Comparison of ENCODE assay signal across 18 cellular contexts in the genomic region with DNA sequence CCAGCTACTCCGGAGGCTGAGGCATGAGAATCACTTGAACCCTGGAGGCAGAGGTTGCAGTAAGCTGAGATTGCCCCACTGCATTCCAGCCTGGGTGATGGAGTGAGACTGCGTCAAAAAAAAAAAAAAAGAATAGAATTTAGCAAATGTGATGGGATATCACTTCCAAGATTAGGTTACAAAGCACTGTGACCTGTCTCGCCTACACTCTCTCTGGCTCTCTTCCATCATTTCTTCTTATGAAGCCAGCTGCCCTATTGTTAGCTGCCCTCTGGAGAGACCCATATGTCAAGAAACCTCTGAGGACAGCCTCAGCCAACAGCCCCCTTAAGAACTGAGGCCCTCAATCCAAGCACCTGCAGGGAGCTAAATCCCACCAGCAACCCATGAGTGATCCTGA.
"Had no signal": no experiment of that assay in that cellular context is flagged by ENCODE, and none has a peak within 500 bp of the region (broad histone marks: within the 10 kb centered on the region; RNA-seq: fewer than 3 reads in every experiment).

No MANE protein-coding gene starts in this region.

- H3K27ac ChIP-seq: esophagus muscularis mucosa, foreskin keratinocyte, lower lobe of right lung, parathyroid adenoma, right lobe of liver, spleen, upper lobe of left lung had no signal

- H3K9me3 ChIP-seq: esophagus muscularis mucosa, lower lobe of right lung, right lobe of liver, spleen, upper lobe of left lung had no signal

- H3K4me1 Mint-ChIP-seq: activated naive CD8-positive, alpha-beta T cell treated with anti-CD3 and anti-CD28 coated beads for 36 hours had no signal

- H3K27me3 ChIP-seq: esophagus muscularis mucosa, foreskin keratinocyte, right lobe of liver, spleen, upper lobe of left lung had no signal

- H3K36me3 ChIP-seq: esophagus muscularis mucosa, lower lobe of right lung, right lobe of liver, spleen, upper lobe of left lung had no signal

- H3K4me1 ChIP-seq: right lobe of liver, spleen had no signal

- H3K27me3 Mint-ChIP-seq: activated naive CD8-positive, alpha-beta T cell treated with anti-CD3 and anti-CD28 coated beads for 36 hours had no signal

- H3K4me3 Mint-ChIP-seq: activated naive CD8-positive, alpha-beta T cell treated with anti-CD3 and anti-CD28 coated beads for 36 hours; mesothelial cell of epicardium; T-helper 2 cell treated with Interferon-gamma antibody and Interleukin-4, amounts not matched to agents 5 μg/mL and 100 μg/mL, for 36 hours had no signal

- H3K4me3 ChIP-seq: esophagus muscularis mucosa, lower lobe of right lung, right lobe of liver, spleen, upper lobe of left lung had no signal

- ATAC-seq: activated CD4-positive, CD25-positive, alpha-beta regulatory T cell treated with anti-CD3 and anti-CD28 coated beads, Interleukin-2, amount 50 U/mL, for 24 hours; foreskin keratinocyte; lower lobe of right lung; right lobe of liver had no signal

- H3K36me3 Mint-ChIP-seq: activated naive CD8-positive, alpha-beta T cell treated with anti-CD3 and anti-CD28 coated beads for 36 hours; mesothelial cell of epicardium had no signal

- H3K9me3 Mint-ChIP-seq: activated naive CD8-positive, alpha-beta T cell treated with anti-CD3 and anti-CD28 coated beads for 36 hours; mesothelial cell of epicardium; T-helper 2 cell treated with Interferon-gamma antibody and Interleukin-4, amounts not matched to agents 5 μg/mL and 100 μg/mL, for 36 hours had no signal

- DNase-seq: activated gamma-delta T cell; activated naive CD8-positive, alpha-beta T cell treated with anti-CD3 and anti-CD28 coated beads for 36 hours; activated T-cell treated with anti-CD3 and anti-CD28 coated beads, Interleukin-2, amount 50 U/mL, for 1 hour; anterior cingulate cortex; foreskin keratinocyte; kidney; lower lobe of right lung; right lobe of liver; spleen; stimulated activated CD4-positive, alpha-beta T cell treated with anti-CD3 and anti-CD28 coated beads, Interleukin-1b, Interleukin-23, amount 100 ng/mL, for 48 hours; stimulated activated naive CD4-positive, alpha-beta T cell; SW 1271; upper lobe of left lung had no signal

- H3K27ac Mint-ChIP-seq: activated naive CD8-positive, alpha-beta T cell treated with anti-CD3 and anti-CD28 coated beads for 36 hours; mesothelial cell of epicardium; T-helper 2 cell treated with Interferon-gamma antibody and Interleukin-4, amounts not matched to agents 5 μg/mL and 100 μg/mL, for 36 hours had no signal
